In genomic region chr12:100593490-100593889, GRCh38 we compare ENCODE assay signal across 13 cellular contexts. TPM values are rescaled to one million over a fixed set of nuclear protein-coding genes. Genes with fewer than 3 reads are reported as not detected.
DNase-seq lines count a peak whose midpoint lies in the region; ATAC-seq and TF ChIP-seq lines count a peak whose summit lies in the region.
"Had no signal": no experiment of that assay in that cellular context is flagged by ENCODE, and none has a peak within 500 bp of the region (broad histone marks: within the 10 kb centered on the region; RNA-seq: fewer than 3 reads in every experiment).

No MANE protein-coding gene starts in this region.

- H3K4me1 ChIP-seq in PC-3 (ENCODE audit: insufficient read depth, low read length): no peaks in the 10 kb centered on the region

- no peaks in the 10 kb centered on the region for H3F3A ChIP-seq in PC-3 (ENCODE audit: low read length, unreplicated experiment)

- no peak for TF ChIP-seq POLR2A in erythroblast (IDR thresholded peaks at IDR 0.05; ENCODE audit: low read length)

- H3K36me3 Mint-ChIP-seq in nephron (ENCODE audit: low read depth): peaks cover 4% of the 10 kb centered on the region
- H3K36me3 Mint-ChIP-seq: activated naive CD4-positive, alpha-beta T cell treated with anti-CD3 and anti-CD28 coated beads, Interleukin-2, amount 50 U/mL, for 24 hours; CD8-positive, alpha-beta memory T cell had no signal

- CTCF ChIA-PET in PC-3 (lab: Charles Lee) (no interaction called here), HEK293T (lab: Yijun Ruan, JAX) (no interaction called here)

- DNase-seq in AG09309 (ENCODE audit: low read depth) (no peak), PC-3 (no peak), erythroblast (lab: John Stamatoyannopoulos, UW) (peak; percentile 8 to 21), NAMALWA (ENCODE audit: low spot score) (no peak), HEK293T (ENCODE audit: extremely low spot score) (no peak), DMS114 treated with DMSO at 0.1 percent for 48 hours (lab: John Stamatoyannopoulos, UW; ENCODE audit: unreplicated experiment) (no peak)
- DNase-seq: CD8-positive, alpha-beta memory T cell; hippocampal formation; NCI-H187 treated with DMSO at 0.1 percent for 48 hours; T1000 had no signal

- H3K27me3 Mint-ChIP-seq in nephron (ENCODE audit: low read depth): no peaks in the 10 kb centered on the region
- H3K27me3 Mint-ChIP-seq: activated naive CD4-positive, alpha-beta T cell treated with anti-CD3 and anti-CD28 coated beads, Interleukin-2, amount 50 U/mL, for 24 hours had no signal

- no peak overlapping the region for H3K27ac ChIP-seq in PC-3 (ENCODE audit: low read length)

- no peaks in the 10 kb centered on the region for H3K36me3 ChIP-seq in PC-3 (ENCODE audit: low read depth, low read length)

- H3K9me3 Mint-ChIP-seq in nephron: peaks cover 12% of the 10 kb centered on the region

- H3K4me3 ChIP-seq in AG09309 (ENCODE audit: control insufficient read depth, low read depth, low read length): peak overlapping the region; percentile 11
- H3K4me3 ChIP-seq in PC-3 (ENCODE audit: low read length): no peak overlapping the region

- POLR2A ChIA-PET in PC-3 (lab: Charles Lee; ENCODE audit: unreplicated experiment) (no interaction called here), HEK293T (lab: Yijun Ruan, JAX) (no interaction called here)

- peaks cover 11% of the 10 kb centered on the region for H3K4me1 Mint-ChIP-seq in nephron
- H3K4me1 Mint-ChIP-seq: activated naive CD4-positive, alpha-beta T cell treated with anti-CD3 and anti-CD28 coated beads, Interleukin-2, amount 50 U/mL, for 24 hours; CD8-positive, alpha-beta memory T cell had no signal

- no peaks in the 10 kb centered on the region for H3K9me2 ChIP-seq in PC-3 (replicated peaks; ENCODE audit: low read length)

- no peak overlapping the region for H3K9ac ChIP-seq in PC-3 (ENCODE audit: low read length)

- TF ChIP-seq CTCF in AG09309 (IDR thresholded peaks at IDR 0.05; ENCODE audit: control insufficient read depth, insufficient read depth, low read depth, low read length, missing control alignments) (no peak), PC-3 (conservative IDR thresholded peaks at IDR 0.05; ENCODE audit: low read depth, low read length) (no peak), nephron (IDR thresholded peaks at IDR 0.05; ENCODE audit: unreplicated experiment in 3 of 3) (no peak)

- BruUV-seq in PC-3 (replicated peaks; lab: Mats Ljungman, UMichigan): no TSS peak

- peaks cover 18% of the 10 kb centered on the region for H3K79me2 ChIP-seq in PC-3 (ENCODE audit: low read length)

- H3K27ac Mint-ChIP-seq in nephron: peak overlapping the region; percentile 66 to 86 (median 70)
- H3K27ac Mint-ChIP-seq: activated naive CD4-positive, alpha-beta T cell treated with anti-CD3 and anti-CD28 coated beads, Interleukin-2, amount 50 U/mL, for 24 hours; CD8-positive, alpha-beta memory T cell had no signal

- H2AFZ ChIP-seq in PC-3 (ENCODE audit: low read length): 0 out of 2 replicates have a peak overlapping the region, but pooled peaks have one; percentile 15

- H3K9me3 ChIP-seq in PC-3 (ENCODE audit: low read length): no peaks in the 10 kb centered on the region

- no peak overlapping the region for H3K4me2 ChIP-seq in PC-3 (ENCODE audit: low read length)

- H3K4me3 Mint-ChIP-seq in nephron: peak overlapping the region in 2 of 3 experiments; percentile 27 to 52
- H3K4me3 Mint-ChIP-seq: activated naive CD4-positive, alpha-beta T cell treated with anti-CD3 and anti-CD28 coated beads, Interleukin-2, amount 50 U/mL, for 24 hours; CD8-positive, alpha-beta memory T cell had no signal

- H3K27me3 ChIP-seq in PC-3 (ENCODE audit: low read length): no peaks in the 10 kb centered on the region

- ATAC-seq in PC-3: no peak
- ATAC-seq in HG03432 (IDR thresholded peaks at IDR 0.05; ENCODE audit: unreplicated experiment): no peak

- peaks cover 5% of the 10 kb centered on the region; the same call in 1 of the 2 replicates for H4K20me1 ChIP-seq in PC-3 (ENCODE audit: low read length)

- intact Hi-C loops in PC-3 (cut with micrococcal nuclease): no loop called here

TF ChIP-seq in HEK293T, 16 proteins besides CTCF, POLR2A, EP300 and RAD21:
- TF ChIP-seq ZNF384 (IDR thresholded peaks at IDR 0.05) (no peak), SUZ12 (IDR thresholded peaks at IDR 0.05) (no peak), ARNT (IDR thresholded peaks at IDR 0.05) (no peak), TARDBP (IDR thresholded peaks at IDR 0.05) (no peak), NFRKB (IDR thresholded peaks at IDR 0.05) (no peak), L3MBTL2 (conservative IDR thresholded peaks at IDR 0.05) (no peak), FOXM1 (IDR thresholded peaks at IDR 0.05; ENCODE audit: borderline replicate concordance) (no peak), SP1 (IDR thresholded peaks at IDR 0.05) (no peak), FOXA1 (IDR thresholded peaks at IDR 0.05) (no peak), LEF1 (IDR thresholded peaks at IDR 0.05; ENCODE audit: borderline replicate concordance) (no peak), FOXK2 (IDR thresholded peaks at IDR 0.05) (no peak), HDGF (IDR thresholded peaks at IDR 0.05; ENCODE audit: borderline replicate concordance) (no peak), ELF4 (IDR thresholded peaks at IDR 0.05) (no peak), CTBP1 (IDR thresholded peaks at IDR 0.05; ENCODE audit: borderline replicate concordance) (no peak), BHLHE40 (IDR thresholded peaks at IDR 0.05; ENCODE audit: borderline replicate concordance) (no peak)
- TF ChIP-seq, protein P1, sequence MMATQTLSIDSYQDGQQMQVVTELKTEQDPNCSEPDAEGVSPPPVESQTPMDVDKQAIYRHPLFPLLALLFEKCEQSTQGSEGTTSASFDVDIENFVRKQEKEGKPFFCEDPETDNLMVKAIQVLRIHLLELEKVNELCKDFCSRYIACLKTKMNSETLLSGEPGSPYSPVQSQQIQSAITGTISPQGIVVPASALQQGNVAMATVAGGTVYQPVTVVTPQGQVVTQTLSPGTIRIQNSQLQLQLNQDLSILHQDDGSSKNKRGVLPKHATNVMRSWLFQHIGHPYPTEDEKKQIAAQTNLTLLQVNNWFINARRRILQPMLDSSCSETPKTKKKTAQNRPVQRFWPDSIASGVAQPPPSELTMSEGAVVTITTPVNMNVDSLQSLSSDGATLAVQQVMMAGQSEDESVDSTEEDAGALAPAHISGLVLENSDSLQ (IDR thresholded peaks at IDR 0.05): no peak

RNA-seq across cellular contexts. Expression of gene GAS2L3, which starts 20.0 kb away (rescaled TPM):
- total RNA-seq in PC-3 (2014; rRNA removed): 24.8 and 27.8 TPM in 2 replicates

Comparison
In these comparisons a context has a peak if more than half of its experiments do, and no peak if none do; other contexts are left out.
1. DNase-seq: peak in erythroblast (2 of 2); none in AG09309 (single experiment), PC-3 (single experiment), NAMALWA (single experiment), HEK293T (single experiment) and DMS114 treated with DMSO at 0.1 percent for 48 hours (single experiment).